Comparison of ENCODE assay signal across 17 cellular contexts in the genomic region with DNA sequence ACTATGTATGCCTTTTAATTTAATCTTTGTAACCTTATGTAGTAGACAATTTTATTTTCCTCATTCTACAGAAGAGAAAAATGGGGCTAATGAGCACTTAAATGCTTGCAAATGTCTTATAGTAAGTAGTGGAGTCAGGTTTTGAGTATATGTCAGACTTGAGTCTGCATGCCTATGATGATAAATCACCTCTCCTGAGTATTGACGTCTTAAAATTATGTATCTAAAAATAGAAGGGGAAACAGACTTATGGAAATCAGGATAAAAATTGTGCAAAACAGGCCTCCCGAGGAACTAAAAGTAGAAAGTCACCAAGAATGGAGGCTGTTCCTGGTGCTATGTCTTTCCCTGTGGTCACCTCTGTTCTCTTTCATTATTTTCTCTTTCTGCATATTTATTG.
"Had no signal": no experiment of that assay in that cellular context is flagged by ENCODE, and none has a peak within 500 bp of the region (broad histone marks: within the 10 kb centered on the region; RNA-seq: fewer than 3 reads in every experiment).

No MANE protein-coding gene starts in this region.

- H3K4me3 ChIP-seq: body of pancreas, coronary artery, sigmoid colon, spleen, thyroid gland had no signal

- H3K36me3 ChIP-seq: thyroid gland, WERI-Rb-1 had no signal

- H3K27me3 ChIP-seq: body of pancreas, sigmoid colon, spleen, thyroid gland had no signal

- DNase-seq: activated CD4-positive, alpha-beta T cell treated with anti-CD3 and anti-CD28 coated beads, Interleukin-2, amount 50 U/mL, for 4 hours; activated gamma-delta T cell treated with Interleukin-2 at 50 U/mL for 16 hours; amygdala; body of pancreas; central memory CD4-positive, alpha-beta T cell; foreskin fibroblast; mesendoderm; naive thymus-derived CD8-positive, alpha-beta T cell; sigmoid colon; spleen; stimulated activated CD4-positive, alpha-beta T cell treated with anti-CD3 and anti-CD28 coated beads, Interleukin-4, amount 100 ng/mL, for 4 hours; stimulated activated naive CD4-positive, alpha-beta T cell; T-helper 2 cell; thyroid gland; WERI-Rb-1 had no signal

- H3K9me3 ChIP-seq: body of pancreas, sigmoid colon, thyroid gland had no signal

- ATAC-seq: activated naive CD4-positive, alpha-beta T cell treated with anti-CD3 and anti-CD28 coated beads, Interleukin-2, amount 50 U/mL, for 72 hours; body of pancreas had no signal

- H3K4me1 ChIP-seq: body of pancreas, sigmoid colon had no signal

- H3K27ac Mint-ChIP-seq: activated naive CD4-positive, alpha-beta T cell treated with anti-CD3 and anti-CD28 coated beads, Interleukin-2, amount 50 U/mL, for 72 hours had no signal

- H3K27me3 Mint-ChIP-seq: naive thymus-derived CD8-positive, alpha-beta T cell had no signal

- H3K27ac ChIP-seq: body of pancreas, coronary artery, sigmoid colon, thyroid gland, WERI-Rb-1 had no signal
